Comparison of ENCODE assay signal across 14 cellular contexts in genomic region chr2:6968319-6969100, GRCh38. TPM values are rescaled to one million over a fixed set of nuclear protein-coding genes. Genes with fewer than 3 reads are reported as not detected.
DNase-seq lines count a peak whose midpoint lies in the region; ATAC-seq and TF ChIP-seq lines count a peak whose summit lies in the region.
"Had no signal": no experiment of that assay in that cellular context is flagged by ENCODE, and none has a peak within 500 bp of the region (broad histone marks: within the 10 kb centered on the region; RNA-seq: fewer than 3 reads in every experiment).

No MANE protein-coding gene starts in this region.

- no peak overlapping the region for H3K27ac ChIP-seq in A673 (ENCODE audit: low read depth, low read length, poor library complexity, severe bottlenecking)
- peak overlapping the region; percentile 87 for H3K27ac ChIP-seq in cingulate gyrus (ENCODE audit: low read depth, low read length)
- no peak overlapping the region for H3K27ac ChIP-seq in Peyer's patch
- H3K27ac ChIP-seq: gastroesophageal sphincter, right lobe of liver, upper lobe of right lung had no signal

- intact Hi-C loops in A673 (cut with micrococcal nuclease; ENCODE audit: unreplicated experiment): no loop called here

- H3K27me3 ChIP-seq in A673 (replicated peaks; ENCODE audit: insufficient read depth, low read depth, low read length, poor library complexity) (no peaks in the 10 kb centered on the region), Peyer's patch (no peaks in the 10 kb centered on the region)
- H3K27me3 ChIP-seq: gastroesophageal sphincter, right lobe of liver, upper lobe of right lung had no signal

- no TSS peak for BruUV-seq in A673 (replicated peaks; lab: Mats Ljungman, UMichigan)

- DNase-seq in A673 (ENCODE audit: low spot score) (no peak), NAMALWA (ENCODE audit: low spot score) (peak; percentile 5), medulla oblongata (ENCODE audit: extremely low spot score) (peak; percentile 86), hepatic stellate cell (ENCODE audit: low spot score) (no peak), Peyer's patch (no peak)
- DNase-seq: activated CD4-positive, alpha-beta T cell treated with anti-CD3 and anti-CD28 coated beads for 4 hours; activated effector memory CD4-positive, alpha-beta T cell treated with anti-CD3 and anti-CD28 coated beads, Interleukin-2, amount 50 U/mL, for 16 hours; NCI-H69; upper lobe of right lung had no signal

- no peaks in the 10 kb centered on the region for H3K9me3 ChIP-seq in A673 (ENCODE audit: low read depth, low read length, poor library complexity, severe bottlenecking)
- H3K9me3 ChIP-seq in Peyer's patch: no peaks in the 10 kb centered on the region
- H3K9me3 ChIP-seq: gastroesophageal sphincter, right lobe of liver, upper lobe of right lung had no signal

- ATAC-seq in GM21526 (IDR thresholded peaks at IDR 0.05; ENCODE audit: low FRiP score, unreplicated experiment) (no peak), GM18873 (IDR thresholded peaks at IDR 0.05; ENCODE audit: low FRiP score, unreplicated experiment) (no peak)
- ATAC-seq: gastroesophageal sphincter, right lobe of liver, upper lobe of right lung had no signal

- H3K4me1 ChIP-seq in A673 (ENCODE audit: insufficient read depth, low read length, poor library complexity, severe bottlenecking) (no peaks in the 10 kb centered on the region), Peyer's patch (no peaks in the 10 kb centered on the region)
- H3K4me1 ChIP-seq: gastroesophageal sphincter, right lobe of liver, upper lobe of right lung had no signal

- H3K4me3 ChIP-seq in A673 (ENCODE audit: low read depth, low read length, poor library complexity, severe bottlenecking) (no peak overlapping the region), Peyer's patch (no peak overlapping the region)
- H3K4me3 ChIP-seq: gastroesophageal sphincter, right lobe of liver, upper lobe of right lung had no signal

- H3K36me3 ChIP-seq in A673 (ENCODE audit: insufficient read depth, low read length, poor library complexity, severe bottlenecking): no peaks in the 10 kb centered on the region
- no peaks in the 10 kb centered on the region for H3K36me3 ChIP-seq in Peyer's patch
- H3K36me3 ChIP-seq: right lobe of liver, upper lobe of right lung had no signal

- POLR2A ChIA-PET in A673 (lab: Charles Lee; ENCODE audit: low non-redundant PET): no interaction called here

- no peak for TF ChIP-seq POLR2A in Peyer's patch (IDR thresholded peaks at IDR 0.05)

- TF ChIP-seq CTCF in A673 (conservative IDR thresholded peaks at IDR 0.05; ENCODE audit: low read depth, low read length) (peak; percentile 18; the same call in 1 of the 2 replicates), Peyer's patch (IDR thresholded peaks at IDR 0.05) (peak in 1 of 6 experiments; percentile 3)

- CTCF ChIA-PET in A673 (lab: Charles Lee): no interaction called here

RNA-seq across cellular contexts. Expression of gene RNF144A, which starts 51.3 kb away (rescaled TPM):
- total RNA-seq in A673 (2021): 13.6 and 19.6 TPM in 2 replicates
- total RNA-seq in Peyer's patch: 10 to 100 TPM in 3 of 4 donors, 1 to 10 TPM in 1; 9.1 to 16.5 (median 13.9) TPM

Comparison
In these comparisons a context has a peak if more than half of its experiments do, and no peak if none do; other contexts are left out.
1. DNase-seq: peak in NAMALWA (single experiment) and medulla oblongata (single experiment); none in A673 (single experiment), hepatic stellate cell (single experiment) and Peyer's patch (0 of 3).